Comparison of ENCODE assay signal across 23 cellular contexts in genomic region chr15:84879088-84879780, GRCh38. TPM values are rescaled to one million over a fixed set of nuclear protein-coding genes. Genes with fewer than 3 reads are reported as not detected.
"Had no signal": no experiment of that assay in that cellular context is flagged by ENCODE, and none has a peak within 500 bp of the region (broad histone marks: within the 10 kb centered on the region; RNA-seq: fewer than 3 reads in every experiment).

No MANE protein-coding gene starts in this region.

- H3K79me2 ChIP-seq: parathyroid adenoma had no signal

- H3K4me1 Mint-ChIP-seq: natural killer cell; stimulated activated naive B cell treated with anti-CD40 and anti-IgM and Interleukin-4, amounts not matched to agents 10 μg/mL and 1 μg/mL and 100 μg/mL, for 72 hours had no signal

- H3K4me3 Mint-ChIP-seq: effector memory CD8-positive, alpha-beta T cell; natural killer cell; neural crest cell; stimulated activated naive B cell treated with anti-CD40 and anti-IgM and Interleukin-4, amounts not matched to agents 10 μg/mL and 1 μg/mL and 100 μg/mL, for 72 hours; stimulated activated naive CD8-positive, alpha-beta T cell treated with anti-CD3 and anti-CD28 coated beads, Interleukin-15, Interleukin-2, amounts not matched to agents 100 ng/mL and 50 ng/mL, for 24 hours had no signal

- H3K4me1 ChIP-seq: lower lobe of right lung, parathyroid adenoma, prostate gland, tibial nerve, upper lobe of right lung, uterus had no signal

- H3K4me3 ChIP-seq: esophagus squamous epithelium, heart right ventricle, lower lobe of right lung, prostate gland, right atrium auricular region, skin epidermis, spleen, thoracic aorta, tibial nerve, upper lobe of right lung, uterus had no signal

- FAIRE-seq: endometrium had no signal

- H3K36me3 ChIP-seq: esophagus squamous epithelium, heart right ventricle, lower lobe of right lung, prostate gland, right atrium auricular region, spleen, thoracic aorta, tibial nerve, upper lobe of right lung, uterus had no signal

- H3K9me3 Mint-ChIP-seq: effector memory CD8-positive, alpha-beta T cell; natural killer cell; neural crest cell; stimulated activated naive B cell treated with anti-CD40 and anti-IgM and Interleukin-4, amounts not matched to agents 10 μg/mL and 1 μg/mL and 100 μg/mL, for 72 hours; stimulated activated naive CD8-positive, alpha-beta T cell treated with anti-CD3 and anti-CD28 coated beads, Interleukin-15, Interleukin-2, amounts not matched to agents 100 ng/mL and 50 ng/mL, for 24 hours had no signal

- H3K27me3 ChIP-seq: heart right ventricle, right atrium auricular region, spleen, tibial nerve, upper lobe of right lung, uterus had no signal

- H3K27me3 Mint-ChIP-seq: stimulated activated naive CD8-positive, alpha-beta T cell treated with anti-CD3 and anti-CD28 coated beads, Interleukin-15, Interleukin-2, amounts not matched to agents 100 ng/mL and 50 ng/mL, for 24 hours had no signal

- H3K27ac Mint-ChIP-seq: natural killer cell; stimulated activated naive B cell treated with anti-CD40 and anti-IgM and Interleukin-4, amounts not matched to agents 10 μg/mL and 1 μg/mL and 100 μg/mL, for 72 hours; stimulated activated naive CD8-positive, alpha-beta T cell treated with anti-CD3 and anti-CD28 coated beads, Interleukin-15, Interleukin-2, amounts not matched to agents 100 ng/mL and 50 ng/mL, for 24 hours had no signal

- DNase-seq: cortex of kidney, esophagus squamous epithelium, spleen had no signal

- H3K36me3 Mint-ChIP-seq: natural killer cell; stimulated activated naive B cell treated with anti-CD40 and anti-IgM and Interleukin-4, amounts not matched to agents 10 μg/mL and 1 μg/mL and 100 μg/mL, for 72 hours had no signal

- H2AFZ ChIP-seq: parathyroid adenoma had no signal

- H3K9ac ChIP-seq: parathyroid adenoma had no signal

- H3K27ac ChIP-seq: esophagus squamous epithelium, heart right ventricle, lower lobe of right lung, parathyroid adenoma, prostate gland, right atrium auricular region, skin epidermis, spleen, thoracic aorta, tibial nerve, upper lobe of right lung, uterus had no signal

- H3K9me3 ChIP-seq: esophagus squamous epithelium, heart right ventricle, lower lobe of right lung, prostate gland, right atrium auricular region, spleen, thoracic aorta, tibial nerve, upper lobe of right lung, uterus had no signal

RNA-seq across cellular contexts. Expression of gene SLC28A1, which starts 5.2 kb away (rescaled TPM):
- total RNA-seq: dermis microvascular lymphatic vessel endothelial cell, esophagus squamous epithelium, left colon, lower lobe of right lung, mononuclear cell, natural killer cell, neural crest cell, osteoblast, prostate gland, upper lobe of right lung had no signal
